9 cellular contexts compared by ENCODE assay signal in the genomic region with DNA sequence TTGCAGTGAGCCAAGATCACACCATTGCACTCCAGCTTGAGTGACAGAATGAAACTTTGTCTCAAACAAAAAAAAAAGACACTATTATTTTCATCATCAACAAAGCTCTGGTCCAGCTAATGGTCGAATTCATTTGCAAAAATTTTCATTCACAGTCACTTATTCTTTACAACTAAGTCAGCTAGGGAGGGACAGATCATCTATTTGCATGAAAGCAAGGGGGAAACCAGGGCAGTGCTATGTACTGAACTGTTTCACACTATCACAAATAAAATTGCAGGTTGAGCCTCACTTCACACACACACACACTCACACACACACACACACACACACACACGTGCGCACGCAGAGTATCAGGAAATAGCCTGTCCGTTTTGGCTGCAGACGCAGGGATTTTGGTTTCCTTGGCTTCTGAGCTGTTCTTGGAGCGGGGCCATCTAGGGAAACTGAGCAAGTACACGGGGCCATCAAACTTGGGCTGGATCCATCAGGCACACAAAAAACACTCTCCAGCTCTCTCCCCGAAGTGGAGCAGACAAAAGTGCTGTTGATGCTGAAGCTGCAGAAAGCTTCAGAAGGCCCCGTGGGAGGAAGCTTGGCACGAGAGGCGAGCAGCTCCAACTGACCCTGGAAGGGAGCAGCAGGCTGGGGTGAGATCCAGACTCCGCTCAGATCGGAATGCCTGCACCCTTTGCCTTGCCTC. TPM values are rescaled to one million over a fixed set of nuclear protein-coding genes. Genes with fewer than 3 reads are reported as not detected.
DNase-seq lines count a peak whose midpoint lies in the region; ATAC-seq, FAIRE-seq and TF ChIP-seq lines count a peak whose summit lies in the region.
"Had no signal": no experiment of that assay in that cellular context is flagged by ENCODE, and none has a peak within 500 bp of the region (broad histone marks: within the 10 kb centered on the region; RNA-seq: fewer than 3 reads in every experiment).

No MANE protein-coding gene starts in this region.

- in situ Hi-C loops in G401 (cut with HindIII; ENCODE audit: low sequenced_read_pairs): no loop called here
- in situ Hi-C loops in K562 (cut with MboI): no loop called here

- TF ChIP-seq EP300 in K562 (IDR thresholded peaks at IDR 0.05; ENCODE audit: low read length): no peak

- DNase-seq in G401 (ENCODE audit: low spot score): peak; percentile 82
- DNase-seq in K562 (ENCODE audit: extremely low read depth in 1 of 4, low spot score in 3 of 4): no peak
- DNase-seq in hippocampal formation (lab: John Stamatoyannopoulos, UW): peak; percentile 29 to 49
- no peak for DNase-seq in activated T-helper 1 cell treated with anti-CD3 and anti-CD28 coated beads, Interleukin-12 subunit alpha, Interleukin-12 subunit beta, Interleukin-2, Interleukin-4 antibody, amounts not matched to agents 30 ng/mL and 10 ng/mL and 1 ng/mL, durations not matched to agents 14 hours and 24 hours and 36 hours (ENCODE audit: low spot score)
- no peak for DNase-seq in SIG-M5 (lab: John Stamatoyannopoulos, UW)
- DNase-seq in NCI-H2081 (lab: John Stamatoyannopoulos, UW): no peak
- DNase-seq in NOMO-1 (lab: John Stamatoyannopoulos, UW; ENCODE audit: unreplicated experiment in 2 of 2): no peak
- DNase-seq: activated B cell treated with CpG ODN at 0.5 μM for 24 hours had no signal

- BruUV-seq in K562 (replicated peaks; lab: Mats Ljungman, UMichigan): no TSS peak

- no peak for TF ChIP-seq POLR2A in K562 (conservative IDR thresholded peaks at IDR 0.05)

- no peak overlapping the region for H3K4me3 Mint-ChIP-seq in activated T-helper 1 cell treated with anti-CD3 and anti-CD28 coated beads, Interleukin-12 subunit alpha, Interleukin-12 subunit beta, Interleukin-2, Interleukin-4 antibody, amounts not matched to agents 30 ng/mL and 10 ng/mL and 1 ng/mL, durations not matched to agents 14 hours and 24 hours and 36 hours
- H3K4me3 Mint-ChIP-seq: activated B cell treated with CpG ODN at 0.5 μM for 24 hours had no signal

- no peak for ATAC-seq in K562

- H2AFZ ChIP-seq in K562 (ENCODE audit: low read depth, low read length): peak overlapping the region; percentile 74; the same call in 1 of the 2 replicates

- no peak overlapping the region for H3K4me3 ChIP-seq in K562
- no peak overlapping the region for H3K4me3 ChIP-seq in skeletal muscle satellite cell (ENCODE audit: low read length)

- peaks cover 5% of the 10 kb centered on the region for H3K27me3 Mint-ChIP-seq in activated T-helper 1 cell treated with anti-CD3 and anti-CD28 coated beads, Interleukin-12 subunit alpha, Interleukin-12 subunit beta, Interleukin-2, Interleukin-4 antibody, amounts not matched to agents 30 ng/mL and 10 ng/mL and 1 ng/mL, durations not matched to agents 14 hours and 24 hours and 36 hours (ENCODE audit: insufficient read depth)
- H3K27me3 Mint-ChIP-seq: activated B cell treated with CpG ODN at 0.5 μM for 24 hours had no signal

- no peak for TF ChIP-seq RAD21 in K562 (CRISPR knock-in tag; conservative IDR thresholded peaks at IDR 0.05 in 1 of 2, IDR thresholded peaks at IDR 0.05 in 1 of 2)

- FAIRE-seq in K562 (lab: Jason Lieb, UNC): no peak

- POLR2A ChIA-PET in K562 (lab: Yijun Ruan, JAX): no interaction called here

- H3K4me1 Mint-ChIP-seq in activated T-helper 1 cell treated with anti-CD3 and anti-CD28 coated beads, Interleukin-12 subunit alpha, Interleukin-12 subunit beta, Interleukin-2, Interleukin-4 antibody, amounts not matched to agents 30 ng/mL and 10 ng/mL and 1 ng/mL, durations not matched to agents 14 hours and 24 hours and 36 hours (ENCODE audit: low read depth): no peaks in the 10 kb centered on the region

- CTCF ChIA-PET in K562 (lab: Yijun Ruan, JAX; ENCODE audit: low intra/inter-chr PET ratio): no interaction called here

- H3K36me3 Mint-ChIP-seq in activated T-helper 1 cell treated with anti-CD3 and anti-CD28 coated beads, Interleukin-12 subunit alpha, Interleukin-12 subunit beta, Interleukin-2, Interleukin-4 antibody, amounts not matched to agents 30 ng/mL and 10 ng/mL and 1 ng/mL, durations not matched to agents 14 hours and 24 hours and 36 hours (ENCODE audit: low read depth): no peaks in the 10 kb centered on the region

- 0 out of 4 replicates have a peak overlapping the region, but pooled peaks of 1 of the 2 experiments have one; percentile 74 for H3K9ac ChIP-seq in K562 (ENCODE audit: insufficient read depth in 1 of 2, low read depth in 2 of 2, low read length in 2 of 2)
- H3K9ac ChIP-seq in skeletal muscle satellite cell (ENCODE audit: low read depth, low read length): no peak overlapping the region

- no peaks in the 10 kb centered on the region for H3K79me2 ChIP-seq in K562 (ENCODE audit: control insufficient read depth, insufficient read depth, low read length)

- no peak for TF ChIP-seq CTCF in K562 (IDR thresholded peaks at IDR 0.05 in 2 of 3, conservative IDR thresholded peaks at IDR 0.05 in 1 of 3; ENCODE audit: insufficient read depth in 2 of 3, low read depth in 1 of 3, low read length in 3 of 3)

- H4K20me1 ChIP-seq in K562 (replicated peaks; ENCODE audit: control insufficient read depth, insufficient read depth, low read length): no peaks in the 10 kb centered on the region

- H3K4me2 ChIP-seq in K562 (ENCODE audit: insufficient read depth, low read length) (no peak overlapping the region), skeletal muscle satellite cell (ENCODE audit: low read length) (peak overlapping the region; percentile 66)

- H3K27me3 ChIP-seq in K562 (ENCODE audit: control insufficient read depth in 2 of 2, insufficient read depth in 2 of 2, low read length in 2 of 2) (no peaks in the 10 kb centered on the region), skeletal muscle satellite cell (ENCODE audit: control insufficient read depth, insufficient read depth, low read length) (no peaks in the 10 kb centered on the region)

- 33% methylated on average over 14 of the region's 14 CpGs for WGBS in K562 (ENCODE audit: insufficient coverage, low coverage, missing lambda C conversion rate)

- no peaks in the 10 kb centered on the region for H3K9me3 Mint-ChIP-seq in activated T-helper 1 cell treated with anti-CD3 and anti-CD28 coated beads, Interleukin-12 subunit alpha, Interleukin-12 subunit beta, Interleukin-2, Interleukin-4 antibody, amounts not matched to agents 30 ng/mL and 10 ng/mL and 1 ng/mL, durations not matched to agents 14 hours and 24 hours and 36 hours
- H3K9me3 Mint-ChIP-seq: activated B cell treated with CpG ODN at 0.5 μM for 24 hours had no signal

- H3K9me1 ChIP-seq in K562 (ENCODE audit: control insufficient read depth, insufficient read depth, low read length): no peaks in the 10 kb centered on the region

- intact Hi-C loops in K562 (cut with micrococcal nuclease): no loop called here
- intact Hi-C loops in activated T-helper 1 cell treated with anti-CD3 and anti-CD28 coated beads, Interleukin-12 subunit alpha, Interleukin-12 subunit beta, Interleukin-2, Interleukin-4 antibody, amounts not matched to agents 30 ng/mL and 10 ng/mL and 1 ng/mL, durations not matched to agents 14 hours and 24 hours and 36 hours (cut with micrococcal nuclease): no loop called here

- H3K9me3 ChIP-seq in K562 (replicated peaks; ENCODE audit: control insufficient read depth, insufficient read depth, low read depth, low read length): no peaks in the 10 kb centered on the region
- H3K9me3 ChIP-seq in skeletal muscle satellite cell (replicated peaks; ENCODE audit: low read length): no peaks in the 10 kb centered on the region

- no peaks in the 10 kb centered on the region for H3K36me3 ChIP-seq in K562 (ENCODE audit: control insufficient read depth, insufficient read depth, low read length)
- H3K36me3 ChIP-seq in skeletal muscle satellite cell (ENCODE audit: insufficient read depth, low read length): no peaks in the 10 kb centered on the region

- H3K27ac Mint-ChIP-seq in activated T-helper 1 cell treated with anti-CD3 and anti-CD28 coated beads, Interleukin-12 subunit alpha, Interleukin-12 subunit beta, Interleukin-2, Interleukin-4 antibody, amounts not matched to agents 30 ng/mL and 10 ng/mL and 1 ng/mL, durations not matched to agents 14 hours and 24 hours and 36 hours: no peak overlapping the region
- H3K27ac Mint-ChIP-seq: activated B cell treated with CpG ODN at 0.5 μM for 24 hours had no signal

- H3K4me1 ChIP-seq in K562 (replicated peaks in 1 of 2; ENCODE audit: control insufficient read depth in 2 of 2, insufficient read depth in 2 of 2, low read length in 2 of 2) (peaks cover 0 to 8% of the 10 kb centered on the region in 2 experiments; a peak in 1 of 5 replicates), skeletal muscle satellite cell (ENCODE audit: control insufficient read depth, insufficient read depth, low read length) (peaks cover 5% of the 10 kb centered on the region)

- no peak overlapping the region for H3K27ac ChIP-seq in K562 (ENCODE audit: extremely low read depth, low read depth, low read length)

TF ChIP-seq in K562, 482 proteins besides CTCF, POLR2A, EP300 and RAD21 (continues in another document):
- TF ChIP-seq POLR3A (IDR thresholded peaks at IDR 0.05; ENCODE audit: borderline replicate concordance, extremely low read depth, insufficient read depth, insufficient read length) (no peak), CBX1 (IDR thresholded peaks at IDR 0.05; ENCODE audit: low read depth) (no peak)

RNA-seq across cellular contexts. Expression of a gene that starts 44.3 kb away (rescaled TPM):
- total RNA-seq in G401 (2014; rRNA removed; shearing (Covaris generic)): 49.9 and 75.0 TPM in 2 replicates
- 122 and 381 TPM in 2 replicates for total RNA-seq in K562 (2011; cell fraction: chromatin; rRNA removed; ENCODE audit: low replicate concordance)
- total RNA-seq in K562 (2011; cell fraction: nucleolus; rRNA removed): 40.2 and 76.2 TPM in 2 replicates
- 95.5 and 139 TPM in 2 replicates for total RNA-seq in K562 (2011; cell fraction: nucleoplasm; rRNA removed)
- total RNA-seq in K562 (2014; rRNA removed) (12.9 and 18.6 TPM in 2 replicates), K562 (2014; rRNA removed; fragmentation: Illumina TruSeq; extraction: Trizol) (34.2 and 39.6 TPM in 2 replicates), K562 (2015; rRNA removed; fragmentation: Illumina TruSeq; extraction: Trizol) (24.0 and 25.1 TPM in 2 replicates), K562 (2021) (39.8 TPM in 2 replicates)
- polyA plus RNA-seq in K562 (2011; rRNA removed) (23.7 and 25.4 TPM in 2 replicates), K562 (2014; fragmentation: Illumina TruSeq; extraction: Trizol) (13.4 and 17.3 TPM in 2 replicates), K562 (2014; fragmentation: Nextera tagmentation; extraction: Ambion mirVana) (10 to 100 TPM in 1 of 2 experiments, 1 to 10 TPM in 1; 5.2 to 11.3 TPM), K562 (2014; rRNA removed) (7.7 and 8.9 TPM in 2 replicates)
- polyA plus RNA-seq in K562 (2011; cell fraction: cytosol; rRNA removed): 8.3 and 13.5 TPM in 2 replicates
- 21.2 and 23.2 TPM in 2 replicates for polyA plus RNA-seq in K562 (2011; cell fraction: nucleus; rRNA removed)
- polyA plus RNA-seq in K562 (2012): 5.8 and 15.1 TPM in 2 replicates
- polyA minus RNA-seq in K562 (2011; rRNA and poly(A)+ RNA removed): 140 and 161 TPM in 2 replicates
- 43.3 and 44.0 TPM in 2 replicates for polyA minus RNA-seq in K562 (2011; cell fraction: cytosol; rRNA and poly(A)+ RNA removed)
- polyA minus RNA-seq in K562 (2011; cell fraction: nucleus; rRNA and poly(A)+ RNA removed): 48.1 and 120 TPM in 2 replicates
- total RNA-seq in skeletal muscle satellite cell (2012; rRNA removed): 29.4 and 36.5 TPM in 2 replicates
- total RNA-seq in activated T-helper 1 cell treated with anti-CD3 and anti-CD28 coated beads, Interleukin-12 subunit alpha, Interleukin-12 subunit beta, Interleukin-2, Interleukin-4 antibody, amounts not matched to agents 30 ng/mL and 10 ng/mL and 1 ng/mL, durations not matched to agents 14 hours and 24 hours and 36 hours: 65.8 and 70.4 TPM in 2 replicates

Comparison
In these comparisons a context has a peak if more than half of its experiments do, and no peak if none do; other contexts are left out.
1. DNase-seq: peak in G401 (single experiment) and hippocampal formation (2 of 2); none in K562 (0 of 4), activated T-helper 1 cell treated with anti-CD3 and anti-CD28 coated beads, Interleukin-12 subunit alpha, Interleukin-12 subunit beta, Interleukin-2, Interleukin-4 antibody, amounts not matched to agents 30 ng/mL and 10 ng/mL and 1 ng/mL, durations not matched to agents 14 hours and 24 hours and 36 hours (single experiment), SIG-M5 (single experiment), NCI-H2081 (0 of 2) and NOMO-1 (0 of 2).